2 cellular contexts compared by ENCODE assay signal in genomic region chr1:150028322-150028721, GRCh38.
TF ChIP-seq lines count a peak whose summit lies in the region.

No MANE protein-coding gene starts in this region.

TF ChIP-seq in HepG2, 621 proteins besides CTCF, POLR2A, EP300 and RAD21:
- no peak for TF ChIP-seq POLR2AphosphoS2 (IDR thresholded peaks at IDR 0.05; ENCODE audit: low read depth, low read length)
- TF ChIP-seq CEBPB (IDR thresholded peaks at IDR 0.05; ENCODE audit: borderline replicate concordance, low read depth, low read length): peak; percentile 57

TF ChIP-seq in K562, 482 proteins besides CTCF, POLR2A, EP300 and RAD21:
- TF ChIP-seq ZNF551 (CRISPR knock-in tag; IDR thresholded peaks at IDR 0.05): no peak
- TF ChIP-seq, protein P1, sequence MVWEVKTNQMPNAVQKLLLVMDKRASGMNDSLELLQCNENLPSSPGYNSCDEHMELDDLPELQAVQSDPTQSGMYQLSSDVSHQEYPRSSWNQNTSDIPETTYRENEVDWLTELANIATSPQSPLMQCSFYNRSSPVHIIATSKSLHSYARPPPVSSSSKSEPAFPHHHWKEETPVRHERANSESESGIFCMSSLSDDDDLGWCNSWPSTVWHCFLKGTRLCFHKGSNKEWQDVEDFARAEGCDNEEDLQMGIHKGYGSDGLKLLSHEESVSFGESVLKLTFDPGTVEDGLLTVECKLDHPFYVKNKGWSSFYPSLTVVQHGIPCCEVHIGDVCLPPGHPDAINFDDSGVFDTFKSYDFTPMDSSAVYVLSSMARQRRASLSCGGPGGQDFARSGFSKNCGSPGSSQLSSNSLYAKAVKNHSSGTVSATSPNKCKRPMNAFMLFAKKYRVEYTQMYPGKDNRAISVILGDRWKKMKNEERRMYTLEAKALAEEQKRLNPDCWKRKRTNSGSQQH (CRISPR knock-in tag; IDR thresholded peaks at IDR 0.05): no peak
- TF ChIP-seq CEBPB (tag; IDR thresholded peaks at IDR 0.05): peak; percentile 51; the same call in 1 of the 2 replicates
